Comparison of ENCODE assay signal across 8 cellular contexts in the genomic region with DNA sequence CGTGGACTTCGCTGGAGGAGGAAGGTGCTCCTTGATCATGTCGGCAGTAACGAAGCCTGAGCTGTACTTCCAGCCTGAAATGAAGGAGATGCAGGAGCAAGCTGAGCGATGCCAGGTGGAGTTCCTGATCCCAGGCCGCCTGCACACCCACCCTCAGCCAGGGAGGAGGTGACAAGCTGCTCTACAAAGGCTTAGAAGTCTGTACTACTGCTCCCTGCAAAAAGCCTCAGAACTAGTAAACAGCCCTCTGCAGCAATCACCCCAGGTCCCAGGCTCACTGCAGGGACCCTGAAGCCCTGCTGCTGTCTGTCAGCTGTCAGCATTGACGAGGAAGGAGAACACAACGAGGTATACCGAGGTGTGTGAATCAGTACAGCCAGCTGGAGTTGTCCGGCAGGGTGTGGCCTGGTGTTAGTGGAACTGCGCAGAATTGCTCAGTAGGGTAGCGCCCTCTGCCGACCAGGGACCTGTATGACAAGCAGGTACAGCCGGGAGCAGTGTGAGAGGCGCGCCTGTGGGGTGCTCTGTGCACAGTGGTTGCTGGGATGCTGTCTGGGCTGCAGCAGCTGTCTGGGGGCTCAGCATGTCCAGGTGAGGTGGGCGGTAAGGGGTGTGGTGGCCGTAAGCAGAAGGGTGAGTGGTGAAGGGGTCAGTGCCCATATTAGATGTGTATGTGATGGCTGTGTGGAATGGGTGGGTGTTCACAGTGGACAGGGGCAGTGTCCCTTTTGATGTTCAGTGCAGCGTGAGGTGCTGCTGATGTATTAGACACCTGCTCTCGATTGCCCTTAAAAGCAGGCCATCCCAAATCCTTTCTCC. TPM values are rescaled to one million over a fixed set of nuclear protein-coding genes. Genes with fewer than 3 reads are reported as not detected.
DNase-seq lines count a peak whose midpoint lies in the region; ATAC-seq, FAIRE-seq and TF ChIP-seq lines count a peak whose summit lies in the region.

No MANE protein-coding gene starts in this region.

- ATAC-seq in GM21576 (IDR thresholded peaks at IDR 0.05; ENCODE audit: unreplicated experiment) (peak; percentile 98), psoas muscle (peak; percentile 95 to 99 (median 98))

- H3K4me3 ChIP-seq in SJCRH30: no peak overlapping the region
- H3K4me3 ChIP-seq in psoas muscle: no peak overlapping the region

- no peaks in the 10 kb centered on the region for H3K4me1 ChIP-seq in SJCRH30
- H3K4me1 ChIP-seq in psoas muscle: no peaks in the 10 kb centered on the region

- DNase-seq in HuH-7 (ENCODE audit: low spot score): peak; percentile 91
- peak; percentile 71 to 79 for DNase-seq in SJCRH30
- peak; percentile 70 for DNase-seq in activated naive CD4-positive, alpha-beta T cell treated with Interleukin-2 at 50 U/mL for 16 hours
- DNase-seq in head of caudate nucleus: peak in 40 of 42 donors; percentile 51 to 88 (median 74)
- peak; percentile 79 to 87 for DNase-seq in psoas muscle
- DNase-seq in NCI-H1694 treated with DMSO at 0.1 percent for 48 hours (lab: John Stamatoyannopoulos, UW): no peak

- peak; percentile 81 for TF ChIP-seq CTCF in psoas muscle (IDR thresholded peaks at IDR 0.05)

- H3K36me3 ChIP-seq in SJCRH30 (no peaks in the 10 kb centered on the region), psoas muscle (ENCODE audit: insufficient read depth in 1 of 2, low read depth in 1 of 2) (peaks cover 3 to 45% of the 10 kb centered on the region in 2 donors)

- peak; percentile 72 for FAIRE-seq in G401.6 (lab: Jason Lieb, UNC)

- no peak overlapping the region for H3K27ac ChIP-seq in SJCRH30
- H3K27ac ChIP-seq in psoas muscle: no peak overlapping the region

- H3K9me3 ChIP-seq in SJCRH30 (replicated peaks): no peaks in the 10 kb centered on the region
- no peaks in the 10 kb centered on the region for H3K9me3 ChIP-seq in psoas muscle

- H3K27me3 ChIP-seq in SJCRH30: no peaks in the 10 kb centered on the region
- H3K27me3 ChIP-seq in psoas muscle (ENCODE audit: insufficient read depth in 3 of 3, low read length in 2 of 3): no peaks in the 10 kb centered on the region

- WGBS in psoas muscle, 3 donors: 52 to 54% (median 53%) methylated on average over 20 of the region's 20 CpGs

- intact Hi-C loops in head of caudate nucleus (cut with DNase I): loop anchor here (5.0 kb wide), 2 partner anchors 93 to 153 kb away; partner anchors contain the start of gene PPFIBP2
- intact Hi-C loops in psoas muscle (cut with DNase I): loop anchor here (5.0 kb wide), 2 partner anchors 98 to 153 kb away; partner anchors contain the start of gene PPFIBP2 (in 1 of the 2)

RNA-seq across cellular contexts. Expression of gene CYB5R2, which starts 7.6 kb away (rescaled TPM):
- total RNA-seq in SJCRH30 (2014; rRNA removed; shearing (Covaris generic)): not detected in 2 replicates
- 1 to 10 TPM in 3 of 4 donors, under 1 TPM in 1; 0.40 to 1.8 (median 1.5) TPM for total RNA-seq in psoas muscle
- polyA plus RNA-seq in psoas muscle: 1 to 10 TPM in 2 of 3 donors, under 1 TPM in 1; 0.76 to 2.0 (median 1.3) TPM

RNA-seq across cellular contexts. Expression of gene OVCH2, which starts 40.6 kb away (rescaled TPM):
- not detected in 2 replicates for total RNA-seq in SJCRH30 (2014; rRNA removed; shearing (Covaris generic))
- total RNA-seq in psoas muscle: not detected
- not detected for polyA plus RNA-seq in psoas muscle
